Comparison of ENCODE assay signal across 8 cellular contexts in genomic region chr22:17637490-17638181, GRCh38. TPM values are rescaled to one million over a fixed set of nuclear protein-coding genes. Genes with fewer than 3 reads are reported as not detected.
DNase-seq lines count a peak whose midpoint lies in the region; ATAC-seq lines count a peak whose summit lies in the region.

No MANE protein-coding gene starts in this region.

- H3K9me3 Mint-ChIP-seq in central memory CD8-positive, alpha-beta T cell: no peaks in the 10 kb centered on the region
- H3K9me3 Mint-ChIP-seq in naive thymus-derived CD8-positive, alpha-beta T cell: no peaks in the 10 kb centered on the region

- no peaks in the 10 kb centered on the region for H3K27me3 ChIP-seq in BLaER1

- H3K36me3 Mint-ChIP-seq in central memory CD8-positive, alpha-beta T cell (ENCODE audit: insufficient read depth): peaks cover 23% of the 10 kb centered on the region
- H3K36me3 Mint-ChIP-seq in naive thymus-derived CD8-positive, alpha-beta T cell: peaks cover 0 to 9% (median 0%) of the 10 kb centered on the region in 3 donors

- H3K4me3 Mint-ChIP-seq in central memory CD8-positive, alpha-beta T cell: peak overlapping the region; percentile 95
- H3K4me3 Mint-ChIP-seq in naive thymus-derived CD8-positive, alpha-beta T cell: peak overlapping the region; percentile 85 to 98 (median 92)

- peak overlapping the region; percentile 97 for H3K27ac ChIP-seq in BLaER1

- no peaks in the 10 kb centered on the region for H3K27me3 Mint-ChIP-seq in central memory CD8-positive, alpha-beta T cell
- no peaks in the 10 kb centered on the region for H3K27me3 Mint-ChIP-seq in naive thymus-derived CD8-positive, alpha-beta T cell

- H3K4me3 ChIP-seq in BLaER1: peak overlapping the region; percentile 90

- peaks cover 31% of the 10 kb centered on the region for H3K4me1 Mint-ChIP-seq in central memory CD8-positive, alpha-beta T cell
- peaks cover 12 to 35% (median 28%) of the 10 kb centered on the region in 4 donors for H3K4me1 Mint-ChIP-seq in naive thymus-derived CD8-positive, alpha-beta T cell

- H4K20me1 ChIP-seq in BLaER1: no peaks in the 10 kb centered on the region

- H3K36me3 ChIP-seq in BLaER1: peaks cover 14% of the 10 kb centered on the region; the same call in 1 of the 2 replicates

- POLR2A ChIA-PET in naive thymus-derived CD8-positive, alpha-beta T cell (lab: Charles Lee): interaction anchor here (0.7 to 1.1 kb wide), 3 partner anchors 16 to 542 kb away, joined by 3 to 5 read pairs (median 3); partner anchors contain the start of gene PEX26

- H3K9me3 ChIP-seq in BLaER1: peaks cover 9% of the 10 kb centered on the region; the same call in 1 of the 2 replicates

- peak overlapping the region; percentile 86 for H3K4me2 ChIP-seq in BLaER1

- H3K27ac Mint-ChIP-seq in central memory CD8-positive, alpha-beta T cell (ENCODE audit: low read depth): peak overlapping the region; percentile 95
- peak overlapping the region; percentile 96 to 99 (median 98) for H3K27ac Mint-ChIP-seq in naive thymus-derived CD8-positive, alpha-beta T cell

- peak overlapping the region; percentile 98 for H3K9ac ChIP-seq in BLaER1

- peak; percentile 22 for DNase-seq in HuH-7.5 (ENCODE audit: low spot score)
- no peak for DNase-seq in central memory CD8-positive, alpha-beta T cell (ENCODE audit: low spot score in 2 of 2)
- DNase-seq in naive thymus-derived CD8-positive, alpha-beta T cell: no peak
- DNase-seq in inferior parietal cortex (ENCODE audit: extremely low spot score): no peak
- DNase-seq in mesenteric fat pad (ENCODE audit: low spot score): no peak
- no peak for DNase-seq in SKM-1 (lab: John Stamatoyannopoulos, UW; ENCODE audit: unreplicated experiment)

- no peak for ATAC-seq in central memory CD8-positive, alpha-beta T cell (replicated peaks; ENCODE audit: extremely low read depth, poor library complexity, severe bottlenecking)
- no peak for ATAC-seq in naive thymus-derived CD8-positive, alpha-beta T cell
- ATAC-seq in HG03095 (IDR thresholded peaks at IDR 0.05; ENCODE audit: unreplicated experiment): no peak

- peaks cover 22% of the 10 kb centered on the region for H3K4me1 ChIP-seq in BLaER1

RNA-seq across cellular contexts. Expression of gene BCL2L13, which starts 0.9 kb away (rescaled TPM):
- 10 to 100 TPM; 32.3 to 35.0 TPM for total RNA-seq in naive thymus-derived CD8-positive, alpha-beta T cell
- 10 to 100 TPM; 42.8 to 52.2 (median 45.6) TPM for polyA plus RNA-seq in naive thymus-derived CD8-positive, alpha-beta T cell
- 63.3 TPM for total RNA-seq in mesenteric fat pad

RNA-seq across cellular contexts. Expression of gene ATP6V1E1, which starts 9.1 kb away (rescaled TPM):
- 10 to 100 TPM; 66.6 to 69.6 TPM for total RNA-seq in naive thymus-derived CD8-positive, alpha-beta T cell
- 10 to 100 TPM; 86.9 to 98.6 (median 95.8) TPM for polyA plus RNA-seq in naive thymus-derived CD8-positive, alpha-beta T cell
- 122 TPM for total RNA-seq in mesenteric fat pad
